23 cellular contexts compared by ENCODE assay signal in the genomic region with DNA sequence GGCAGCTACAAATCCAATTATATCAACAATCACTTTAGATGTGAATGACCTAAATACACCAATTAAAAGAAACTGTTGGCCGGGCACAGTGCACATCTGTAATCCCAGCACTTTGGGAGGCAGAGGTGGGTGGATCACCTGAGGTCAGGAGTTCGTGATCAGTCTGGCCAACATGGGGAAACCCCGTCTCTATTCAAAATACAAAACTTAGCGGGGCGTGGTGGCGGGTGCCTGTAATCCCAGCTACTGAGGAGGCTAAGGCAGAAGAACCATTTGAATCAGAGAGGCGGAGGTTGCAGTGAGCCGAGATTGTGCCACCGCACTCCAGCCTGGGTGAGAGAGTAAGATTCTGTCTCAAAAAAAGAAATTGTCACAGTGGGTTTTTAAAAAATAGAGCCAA. TPM values are rescaled to one million over a fixed set of nuclear protein-coding genes. Genes with fewer than 3 reads are reported as not detected.
DNase-seq lines count a peak whose midpoint lies in the region; ATAC-seq, FAIRE-seq and TF ChIP-seq lines count a peak whose summit lies in the region.
"Had no signal": no experiment of that assay in that cellular context is flagged by ENCODE, and none has a peak within 500 bp of the region (broad histone marks: within the 10 kb centered on the region; RNA-seq: fewer than 3 reads in every experiment).

No MANE protein-coding gene starts in this region.

- DNase-seq in NCI-H82 (lab: John Stamatoyannopoulos, UW) (peak; percentile 30), NCI-H82 treated with DMSO at 0.1 percent for 48 hours (lab: John Stamatoyannopoulos, UW; ENCODE audit: unreplicated experiment) (no peak), HepG2 (ENCODE audit: low spot score) (no peak), right lobe of liver (no peak), ecto neural progenitor cell (ENCODE audit: low spot score) (no peak), HuH-7 (ENCODE audit: low spot score) (no peak)
- DNase-seq: Caco-2; CD4-positive, CD25-positive, alpha-beta regulatory T cell; CD8-positive, alpha-beta T cell; DMS153; DND-41; H9; HFFc6 had no signal

- H3K36me3 ChIP-seq in HepG2 (replicated peaks in 1 of 2; ENCODE audit: control insufficient read depth in 1 of 2, insufficient read depth in 2 of 2, low read length in 2 of 2) (peaks cover 2 to 33% of the 10 kb centered on the region in 2 experiments; a peak in 3 of 5 replicates), right lobe of liver (no peaks in the 10 kb centered on the region), liver (ENCODE audit: control insufficient read depth in 4 of 4, insufficient read depth in 3 of 4, low read depth in 1 of 4, low read length in 3 of 4) (peaks cover 0 to 5% (median 5%) of the 10 kb centered on the region in 4 donors)

- in situ Hi-C loops in HepG2 (cut with HindIII; ENCODE audit: extremely low pct_ligation_motif_present, low pct_unique_long_range_greater_than_20kb) = no loop called here

- H3K4me3 ChIP-seq in HepG2 (replicated peaks in 1 of 3; ENCODE audit: insufficient read depth in 1 of 3, low read depth in 2 of 3, low read length in 3 of 3) = no peak overlapping the region
- no peak overlapping the region for H3K4me3 ChIP-seq in right lobe of liver
- H3K4me3 ChIP-seq in liver (ENCODE audit: low read depth in 1 of 3, low read length in 3 of 3) = no peak overlapping the region
- H3K4me3 ChIP-seq: BLaER1, GM23338 had no signal

- TF ChIP-seq POLR2A in HepG2 (IDR thresholded peaks at IDR 0.05; ENCODE audit: insufficient read depth in 1 of 2, low read depth in 2 of 2, low read length in 2 of 2) = no peak
- TF ChIP-seq POLR2A in right lobe of liver (IDR thresholded peaks at IDR 0.05) = no peak

- TF ChIP-seq EP300 in HepG2 (IDR thresholded peaks at IDR 0.05; ENCODE audit: low read depth in 2 of 2, low read length in 2 of 2) (no peak), HepG2 (CRISPR knock-in tag; IDR thresholded peaks at IDR 0.05; ENCODE audit: borderline replicate concordance) (no peak)

- intact Hi-C loops in HepG2 (cut with micrococcal nuclease; ENCODE audit: unreplicated experiment) = no loop called here
- intact Hi-C loops in right lobe of liver (cut with DNase I) = no loop called here

- no TSS peak for BruUV-seq in HepG2 (replicated peaks; lab: Mats Ljungman, UMichigan)

- ATAC-seq in HepG2 (no peak), right lobe of liver (no peak)
- ATAC-seq: CD8-positive, alpha-beta T cell; GM23338; HCT116 had no signal

- H3K9me3 ChIP-seq in HepG2 (ENCODE audit: low read length) (peaks cover 9% of the 10 kb centered on the region; the same call in 1 of the 2 replicates), right lobe of liver (peaks cover 0 to 4% (median 0%) of the 10 kb centered on the region in 4 donors), liver (ENCODE audit: control insufficient read depth in 4 of 4, low read length in 3 of 4) (no peaks in the 10 kb centered on the region)

- POLR2A ChIA-PET in HepG2 (lab: Yijun Ruan, JAX) = no interaction called here

- H3K9ac ChIP-seq in HepG2 (ENCODE audit: insufficient read depth, low read depth, low read length) (no peak overlapping the region), liver (ENCODE audit: low read depth in 1 of 2, low read length in 2 of 2) (no peak overlapping the region)
- H3K9ac ChIP-seq: BLaER1 had no signal

- H3K27me3 ChIP-seq in HepG2 (ENCODE audit: control insufficient read depth in 1 of 2, insufficient read depth in 2 of 2, low read length in 2 of 2) = no peaks in the 10 kb centered on the region
- H3K27me3 ChIP-seq in right lobe of liver = no peaks in the 10 kb centered on the region
- no peaks in the 10 kb centered on the region for H3K27me3 ChIP-seq in liver (ENCODE audit: control insufficient read depth in 4 of 4, insufficient read depth in 4 of 4, low read length in 3 of 4)
- H3K27me3 ChIP-seq: BLaER1 had no signal

- H2AFZ ChIP-seq in HepG2 (ENCODE audit: low read length) = no peak overlapping the region
- H2AFZ ChIP-seq: GM23338 had no signal

- CTCF ChIA-PET in HepG2 (lab: Yijun Ruan, JAX; ENCODE audit: low intra/inter-chr PET ratio, low total read pairs) = no interaction called here

- FAIRE-seq in HepG2 (lab: Jason Lieb, UNC) = no peak
- FAIRE-seq: A204.1, G401.6, GM12891, GM18507 had no signal

- WGBS in HepG2 (ENCODE audit: low lambda C conversion rate) = 98% methylated on average over 9 of the region's 9 CpGs
- WGBS in right lobe of liver (ENCODE audit: insufficient coverage, low coverage, low lambda C conversion rate, missing lambda C conversion rate) = 89% methylated on average over 7 of the region's 9 CpGs
- 85% methylated on average over 9 of the region's 9 CpGs for WGBS in liver

- no peak overlapping the region for H3K4me2 ChIP-seq in HepG2 (ENCODE audit: low read depth, low read length)
- H3K4me2 ChIP-seq: BLaER1, GM23338 had no signal

- TF ChIP-seq CTCF in HepG2 (CRISPR knock-in tag; IDR thresholded peaks at IDR 0.05) = no peak
- TF ChIP-seq CTCF in right lobe of liver (IDR thresholded peaks at IDR 0.05) = no peak
- no peak for TF ChIP-seq CTCF in liver (IDR thresholded peaks at IDR 0.05; ENCODE audit: low read depth, low read length, missing input control)

- H3K27ac ChIP-seq in HepG2 (ENCODE audit: extremely low read length, insufficient read depth, low read length) (no peak overlapping the region), right lobe of liver (no peak overlapping the region), liver (ENCODE audit: low read depth in 1 of 2, low read length in 2 of 2) (no peak overlapping the region)
- H3K27ac ChIP-seq: 22Rv1, BLaER1, C4-2B had no signal

- no peak for TF ChIP-seq RAD21 in HepG2 (CRISPR knock-in tag; IDR thresholded peaks at IDR 0.05)
- no peak for TF ChIP-seq RAD21 in liver (IDR thresholded peaks at IDR 0.05)

- peaks cover 45% of the 10 kb centered on the region for H3K79me2 ChIP-seq in HepG2 (ENCODE audit: insufficient read depth, low read length)

- H3K4me1 ChIP-seq in HepG2 (ENCODE audit: insufficient read depth, low read length) = peaks cover 26% of the 10 kb centered on the region
- peaks cover 0 to 17% (median 2%) of the 10 kb centered on the region in 4 donors for H3K4me1 ChIP-seq in right lobe of liver
- peaks cover 0 to 12% (median 5%) of the 10 kb centered on the region in 4 donors for H3K4me1 ChIP-seq in liver (ENCODE audit: control insufficient read depth in 4 of 4, insufficient read depth in 4 of 4, low read length in 3 of 4)
- H3K4me1 ChIP-seq: Caco-2 had no signal

- 0 out of 2 replicates have a peak, but pooled peaks cover 5% of the 10 kb centered on the region for H4K20me1 ChIP-seq in HepG2 (ENCODE audit: insufficient read depth, low read length)

TF ChIP-seq in HepG2, 621 proteins besides CTCF, POLR2A, EP300 and RAD21 (continues in another document):
- TF ChIP-seq, protein P1, sequence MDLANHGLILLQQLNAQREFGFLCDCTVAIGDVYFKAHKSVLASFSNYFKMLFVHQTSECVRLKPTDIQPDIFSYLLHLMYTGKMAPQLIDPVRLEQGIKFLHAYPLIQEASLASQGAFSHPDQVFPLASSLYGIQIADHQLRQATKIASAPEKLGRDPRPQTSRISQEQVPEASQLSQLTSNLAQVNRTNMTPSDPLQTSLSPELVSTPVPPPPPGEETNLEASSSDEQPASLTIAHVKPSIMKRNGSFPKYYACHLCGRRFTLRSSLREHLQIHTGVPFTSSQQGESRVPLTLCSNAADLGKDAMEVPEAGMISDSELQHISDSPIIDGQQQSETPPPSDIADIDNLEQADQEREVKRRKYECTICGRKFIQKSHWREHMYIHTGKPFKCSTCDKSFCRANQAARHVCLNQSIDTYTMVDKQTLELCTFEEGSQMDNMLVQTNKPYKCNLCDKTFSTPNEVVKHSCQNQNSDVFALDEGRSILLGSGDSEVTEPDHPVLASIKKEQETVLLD (CRISPR knock-in tag; IDR thresholded peaks at IDR 0.05; ENCODE audit: low read depth) = no peak

TF ChIP-seq in liver, 16 proteins besides CTCF, POLR2A, EP300 and RAD21:
- TF ChIP-seq RXRA (IDR thresholded peaks at IDR 0.05) (peak; percentile 23 to 29), GABPA (IDR thresholded peaks at IDR 0.05 in 1 of 2, conservative IDR thresholded peaks at IDR 0.05 in 1 of 2) (no peak), FOXA1 (IDR thresholded peaks at IDR 0.05) (no peak)
- TF ChIP-seq, protein P2, sequence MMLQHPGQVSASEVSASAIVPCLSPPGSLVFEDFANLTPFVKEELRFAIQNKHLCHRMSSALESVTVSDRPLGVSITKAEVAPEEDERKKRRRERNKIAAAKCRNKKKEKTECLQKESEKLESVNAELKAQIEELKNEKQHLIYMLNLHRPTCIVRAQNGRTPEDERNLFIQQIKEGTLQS (IDR thresholded peaks at IDR 0.05) = no peak

RNA-seq across cellular contexts. Expression of gene ATL2, which starts 49.5 kb away (rescaled TPM):
- 110 and 119 TPM in 2 replicates for total RNA-seq in HepG2 (2016; rRNA removed; fragmentation: Illumina TruSeq; extraction: Trizol)
- total RNA-seq in HepG2 (2016; cell fraction: cytosol; rRNA removed; fragmentation: Illumina TruSeq; extraction: Trizol; ENCODE audit: low read depth) = 27.7 and 31.0 TPM in 2 replicates
- 103 and 118 TPM in 2 replicates for total RNA-seq in HepG2 (2016; cell fraction: insoluble cytoplasmic fraction; rRNA removed; fragmentation: Illumina TruSeq; extraction: Trizol)
- 27.3 and 34.4 TPM in 2 replicates for total RNA-seq in HepG2 (2016; cell fraction: membrane; rRNA removed; fragmentation: Illumina TruSeq; extraction: Trizol)
- 180 and 190 TPM in 2 replicates for total RNA-seq in HepG2 (2016; cell fraction: nucleus; rRNA removed; fragmentation: Illumina TruSeq; extraction: Trizol)
- 38.7 and 56.5 TPM in 2 replicates for polyA plus RNA-seq in HepG2 (2011; rRNA removed)
- polyA plus RNA-seq in HepG2 (2011; cell fraction: cytosol; rRNA removed) = 38.9 and 55.1 TPM in 2 replicates
- 187 and 191 TPM in 2 replicates for polyA plus RNA-seq in HepG2 (2011; cell fraction: nucleus; rRNA removed)
- polyA plus RNA-seq in HepG2 (2012) = 70.4 and 80.6 TPM in 2 replicates
- 4.2 and 4.6 TPM in 2 replicates for polyA plus RNA-seq in HepG2 (2016; cell fraction: cytosol; fragmentation: Illumina TruSeq; extraction: Trizol; ENCODE audit: low read depth)
- polyA plus RNA-seq in HepG2 (2016; cell fraction: insoluble cytoplasmic fraction; fragmentation: Illumina TruSeq; extraction: Trizol; ENCODE audit: low read depth) = 56.7 and 61.4 TPM in 2 replicates
- polyA plus RNA-seq in HepG2 (2016; cell fraction: membrane; fragmentation: Illumina TruSeq; extraction: Trizol; ENCODE audit: low read depth) = 9.8 and 13.3 TPM in 2 replicates
- polyA plus RNA-seq in HepG2 (2016; cell fraction: nucleus; fragmentation: Illumina TruSeq; extraction: Trizol; ENCODE audit: insufficient read depth, low read depth) = 166 and 178 TPM in 2 replicates
- 27.4 and 51.2 TPM in 2 replicates for polyA minus RNA-seq in HepG2 (2011; rRNA and poly(A)+ RNA removed; ENCODE audit: low replicate concordance)
- polyA minus RNA-seq in HepG2 (2011; cell fraction: cytosol; rRNA and poly(A)+ RNA removed) = 39.4 and 47.8 TPM in 2 replicates
- 212 and 269 TPM in 2 replicates for polyA minus RNA-seq in HepG2 (2011; cell fraction: nucleus; rRNA and poly(A)+ RNA removed)
- total RNA-seq in right lobe of liver = 10 to 100 TPM; 39.1 to 57.5 (median 46.3) TPM
- total RNA-seq in liver = 100 to 1,000 TPM in 1 of 2 donors, 10 to 100 TPM in 1; 66.4 to 163 TPM
- polyA plus RNA-seq in liver = 10 to 100 TPM; 21.0 to 25.1 TPM
